In the genomic region with DNA sequence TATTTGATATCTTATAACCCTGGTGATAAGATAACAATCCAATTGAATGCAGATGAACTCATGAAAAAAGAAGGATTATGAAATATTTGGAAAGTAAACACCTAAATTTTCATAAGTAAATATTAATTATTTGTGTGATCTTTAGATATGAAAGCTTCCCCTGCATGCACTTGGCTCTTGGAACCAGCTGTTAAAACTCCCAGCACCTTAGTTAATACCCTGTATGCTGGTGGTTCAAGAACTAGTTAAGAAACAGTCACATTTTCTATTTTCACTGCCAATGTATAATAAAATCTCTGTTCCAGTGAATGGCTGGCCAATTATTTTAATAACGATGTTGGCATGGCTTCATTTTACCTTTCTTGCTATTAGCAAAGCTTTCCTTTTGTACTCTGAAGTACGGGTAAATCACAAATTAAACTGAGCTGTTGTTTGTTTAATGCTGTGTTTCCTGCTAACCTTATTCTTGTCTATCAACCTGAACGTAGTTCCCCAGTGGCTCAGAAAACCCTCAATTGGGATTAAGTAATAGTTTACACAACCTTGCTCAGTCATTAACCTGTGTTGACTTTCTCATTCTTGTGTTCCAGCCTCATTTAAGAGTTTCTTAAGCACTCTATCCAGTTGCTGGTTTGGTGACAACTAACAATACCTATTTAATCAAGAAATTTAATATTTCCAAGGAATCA, we compare ENCODE assay signal across 14 cellular contexts. TPM values are rescaled to one million over a fixed set of nuclear protein-coding genes. Genes with fewer than 3 reads are reported as not detected.
A peak's percentile ranks its signal among the peaks of the same experiment; 100 is the strongest.
DNase-seq lines count a peak whose midpoint lies in the region; ATAC-seq, FAIRE-seq and TF ChIP-seq lines count a peak whose summit lies in the region.
"Had no signal": no experiment of that assay in that cellular context is flagged by ENCODE, and none has a peak within 500 bp of the region (broad histone marks: within the 10 kb centered on the region; RNA-seq: fewer than 3 reads in every experiment).

No MANE protein-coding gene starts in this region.

- H3K27ac Mint-ChIP-seq in CD4-positive, alpha-beta T cell = no peak overlapping the region
- H3K27ac Mint-ChIP-seq: activated CD8-positive, alpha-beta T cell treated with anti-CD3 and anti-CD28 coated beads for 36 hours had no signal

- H3K9me3 Mint-ChIP-seq in CD4-positive, alpha-beta T cell = no peaks in the 10 kb centered on the region
- H3K9me3 Mint-ChIP-seq: activated CD8-positive, alpha-beta T cell treated with anti-CD3 and anti-CD28 coated beads for 36 hours had no signal

- FAIRE-seq in islet of Langerhans (lab: Jason Lieb, UNC) = peak; percentile 78

- no peak overlapping the region for H3K4me3 ChIP-seq in upper lobe of right lung
- H3K4me3 ChIP-seq: SJCRH30 had no signal

- POLR2A ChIA-PET in CD4-positive, alpha-beta T cell (lab: Charles Lee) = no interaction called here

- ATAC-seq in upper lobe of right lung (peak; percentile 89), HG03135 (IDR thresholded peaks at IDR 0.05; ENCODE audit: unreplicated experiment) (no peak)
- ATAC-seq in CD4-positive, alpha-beta T cell (ENCODE audit: poor library complexity) = no peak
- ATAC-seq: activated CD8-positive, alpha-beta T cell treated with anti-CD3 and anti-CD28 coated beads for 36 hours had no signal

- CTCF ChIA-PET in CD4-positive, alpha-beta T cell (lab: Charles Lee) = no interaction called here

- peaks cover 8% of the 10 kb centered on the region for H3K27me3 Mint-ChIP-seq in CD4-positive, alpha-beta T cell

- H3K27me3 ChIP-seq in upper lobe of right lung = no peaks in the 10 kb centered on the region
- H3K27me3 ChIP-seq in CD4-positive, alpha-beta T cell (ENCODE audit: control insufficient read depth, insufficient read depth, low read length) = no peaks in the 10 kb centered on the region
- H3K27me3 ChIP-seq: brain microvascular endothelial cell, SJCRH30 had no signal

- H3K4me1 Mint-ChIP-seq in CD4-positive, alpha-beta T cell (ENCODE audit: low read depth) = no peaks in the 10 kb centered on the region
- H3K4me1 Mint-ChIP-seq: neural crest cell had no signal

- H3K27ac ChIP-seq in upper lobe of right lung = peak overlapping the region; percentile 3
- H3K27ac ChIP-seq in CD4-positive, alpha-beta T cell (ENCODE audit: low read depth, low read length) = no peak overlapping the region
- H3K27ac ChIP-seq: brain microvascular endothelial cell, SJCRH30 had no signal

- H3K36me3 ChIP-seq in upper lobe of right lung = no peaks in the 10 kb centered on the region
- H3K36me3 ChIP-seq: brain microvascular endothelial cell had no signal

- no peak for TF ChIP-seq CTCF in upper lobe of right lung (IDR thresholded peaks at IDR 0.05)
- TF ChIP-seq CTCF in CD4-positive, alpha-beta T cell (IDR thresholded peaks at IDR 0.05) = no peak

- intact Hi-C loops in upper lobe of right lung (cut with DNase I) = no loop called here
- intact Hi-C loops in CD4-positive, alpha-beta T cell (cut with DNase I, micrococcal nuclease) = no loop called here

- no peaks in the 10 kb centered on the region for H3K36me3 Mint-ChIP-seq in CD4-positive, alpha-beta T cell (ENCODE audit: low read depth)

- no peaks in the 10 kb centered on the region for H3K9me3 ChIP-seq in upper lobe of right lung
- H3K9me3 ChIP-seq in CD4-positive, alpha-beta T cell (ENCODE audit: control insufficient read depth, low read length) = no peaks in the 10 kb centered on the region
- H3K9me3 ChIP-seq: SJCRH30 had no signal

- DNase-seq in NCI-H510A treated with DMSO at 0.1 percent for 48 hours (lab: John Stamatoyannopoulos, UW) (peak; percentile 55), NCI-H510A (lab: John Stamatoyannopoulos, UW) (no peak), NCI-H748 treated with DMSO at 0.1 percent for 48 hours (lab: John Stamatoyannopoulos, UW) (peak; percentile 97), upper lobe of right lung (no peak), H4 (ENCODE audit: low spot score) (no peak)
- no peak for DNase-seq in CD4-positive, alpha-beta T cell
- DNase-seq: activated CD8-positive, alpha-beta T cell treated with anti-CD3 and anti-CD28 coated beads for 36 hours; activated gamma-delta T cell; brain microvascular endothelial cell; NCI-H226; SJCRH30 had no signal

- H3K4me1 ChIP-seq in upper lobe of right lung = no peaks in the 10 kb centered on the region

- H3K4me3 Mint-ChIP-seq in CD4-positive, alpha-beta T cell = no peak overlapping the region
- H3K4me3 Mint-ChIP-seq: activated CD8-positive, alpha-beta T cell treated with anti-CD3 and anti-CD28 coated beads for 36 hours; neural crest cell had no signal

RNA-seq across cellular contexts. Expression of gene MET, which starts 38.9 kb away (rescaled TPM):
- total RNA-seq in upper lobe of right lung = 69.6 TPM
- 51.1 and 67.7 TPM in 2 replicates for total RNA-seq in H4 (2014; rRNA removed; shearing (Covaris generic))
- under 1 TPM in 1 of 2 experiments, not detected in 1; 0.14 TPM for total RNA-seq in CD4-positive, alpha-beta T cell

Comparison
In these comparisons a context has a peak if more than half of its experiments do, and no peak if none do; other contexts are left out.
1. DNase-seq: peak in NCI-H510A treated with DMSO at 0.1 percent for 48 hours (single experiment) and NCI-H748 treated with DMSO at 0.1 percent for 48 hours (single experiment); none in NCI-H510A (single experiment), upper lobe of right lung (single experiment), H4 (single experiment) and CD4-positive, alpha-beta T cell (0 of 10).
2. RNA of gene MET, which starts 38.9 kb away (total RNA-seq): 69.6 TPM in upper lobe of right lung (single experiment) and 51.1 to 67.7 TPM in H4; 0.14 TPM in CD4-positive, alpha-beta T cell; every median in the first group is over 10 times any median in the second.